In the genomic region with DNA sequence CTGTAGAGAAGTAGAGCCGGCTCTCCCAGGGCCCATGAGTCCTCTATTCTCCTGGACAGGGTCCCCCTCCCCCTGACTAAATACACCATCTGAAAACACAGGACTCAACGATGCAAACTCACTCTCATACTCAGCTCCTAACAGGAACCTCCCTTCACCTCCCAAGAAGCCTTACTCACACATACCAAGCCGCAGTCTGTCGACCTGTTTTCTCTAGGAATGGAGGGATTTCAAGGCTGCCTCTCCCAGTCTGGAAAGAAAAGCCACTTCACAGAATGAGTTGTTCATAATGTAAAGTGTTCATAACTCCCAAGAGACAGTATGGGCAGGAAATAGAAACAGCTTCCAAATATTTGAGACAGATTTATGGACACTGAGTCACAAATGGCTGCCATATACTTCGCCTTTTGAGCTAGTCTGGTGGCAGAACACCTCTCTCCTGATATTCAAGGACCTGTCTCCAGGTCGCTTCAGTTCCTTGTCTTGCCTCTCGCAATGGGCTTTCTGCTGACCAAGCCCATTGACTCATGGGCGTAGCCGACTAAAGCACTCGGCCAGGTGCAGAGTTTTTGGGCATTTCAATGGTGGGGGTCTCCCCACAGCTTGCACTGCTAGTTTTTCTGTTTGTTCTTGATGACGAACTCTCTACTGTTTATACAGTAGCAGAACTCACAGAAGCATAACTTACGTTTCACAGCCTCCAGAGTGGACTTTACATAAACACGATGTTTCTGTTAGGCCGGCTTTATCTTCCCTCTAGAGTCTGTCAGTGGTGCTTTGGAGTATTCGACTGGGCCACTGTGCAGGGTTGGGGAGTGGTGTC, we compare ENCODE assay signal across 1 cellular context.
TF ChIP-seq lines count a peak whose summit lies in the region.

No MANE protein-coding gene starts in this region.

TF ChIP-seq in endothelial cell of umbilical vein, 7 proteins besides CTCF, POLR2A, EP300 and RAD21:
- TF ChIP-seq, protein P1, sequence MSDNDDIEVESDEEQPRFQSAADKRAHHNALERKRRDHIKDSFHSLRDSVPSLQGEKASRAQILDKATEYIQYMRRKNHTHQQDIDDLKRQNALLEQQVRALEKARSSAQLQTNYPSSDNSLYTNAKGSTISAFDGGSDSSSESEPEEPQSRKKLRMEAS (IDR thresholded peaks at IDR 0.05; ENCODE audit: insufficient read depth, insufficient read length) = no peak
- TF ChIP-seq GATA2 (IDR thresholded peaks at IDR 0.05; ENCODE audit: insufficient read depth, insufficient read length, low read depth, low read length) = no peak
- TF ChIP-seq FOS (IDR thresholded peaks at IDR 0.05; ENCODE audit: borderline replicate concordance, insufficient read depth, low read length) = no peak
- no peak for TF ChIP-seq JUN (IDR thresholded peaks at IDR 0.05; ENCODE audit: borderline replicate concordance, insufficient read depth, insufficient read length, low read depth)
- no peak for TF ChIP-seq MYC (IDR thresholded peaks at IDR 0.05; ENCODE audit: low read depth, low read length)
- TF ChIP-seq EZH2 (IDR thresholded peaks at IDR 0.05; ENCODE audit: borderline replicate concordance, low read depth, low read length, severe bottlenecking) = no peak
- no peak for TF ChIP-seq POLR2AphosphoS5 (IDR thresholded peaks at IDR 0.05; ENCODE audit: insufficient read depth, low read depth, low read length)
